In genomic region chr19:30719189-30719990, GRCh38 we compare ENCODE assay signal across 8 cellular contexts.
DNase-seq lines count a peak whose midpoint lies in the region; ATAC-seq and TF ChIP-seq lines count a peak whose summit lies in the region.

No MANE protein-coding gene starts in this region.

- H3K27me3 ChIP-seq in WERI-Rb-1 (ENCODE audit: insufficient read depth, low read depth, severe bottlenecking): no peaks in the 10 kb centered on the region

- TF ChIP-seq CTCF in AG04449 (IDR thresholded peaks at IDR 0.05; ENCODE audit: insufficient read depth, low read length, missing control alignments) (no peak), WERI-Rb-1 (IDR thresholded peaks at IDR 0.05; ENCODE audit: low read depth, low read length) (no peak; the same call in 1 of the 2 replicates), foreskin fibroblast (IDR thresholded peaks at IDR 0.05; ENCODE audit: low read depth, low read length) (no peak), natural killer cell (IDR thresholded peaks at IDR 0.05) (no peak)

- peaks cover 0 to 16% of the 10 kb centered on the region in 2 donors for H3K27me3 Mint-ChIP-seq in natural killer cell (ENCODE audit: low read depth in 2 of 2)

- H3K9me3 Mint-ChIP-seq in natural killer cell: no peaks in the 10 kb centered on the region

- intact Hi-C loops in natural killer cell (cut with micrococcal nuclease): no loop called here

- H3K9me3 ChIP-seq in WERI-Rb-1 (ENCODE audit: severe bottlenecking): no peaks in the 10 kb centered on the region

- H3K27ac Mint-ChIP-seq in natural killer cell: no peak overlapping the region

- H3K36me3 Mint-ChIP-seq in natural killer cell: no peaks in the 10 kb centered on the region

- CTCF ChIA-PET in AG04449 (lab: Yijun Ruan, JAX): interaction anchor here (0.7 to 1.3 kb wide), 2 partner anchors 1506 to 1850 kb away, joined by 3 read pairs; no protein-coding TSS in a partner anchor

- ATAC-seq in GM19372 (IDR thresholded peaks at IDR 0.05; ENCODE audit: low read depth, unreplicated experiment) (peak; percentile 46), natural killer cell (peak in 1 of 3 donors; percentile 42), GM18909 (IDR thresholded peaks at IDR 0.05; ENCODE audit: poor library complexity, unreplicated experiment) (no peak)

- peak overlapping the region; percentile 63 for H3K4me3 Mint-ChIP-seq in natural killer cell

- H3K4me3 ChIP-seq in AG04449 (ENCODE audit: low read depth, low read length): peak overlapping the region; percentile 60
- H3K4me3 ChIP-seq in WERI-Rb-1 (ENCODE audit: low read depth, low read length): peak overlapping the region; percentile 67
- H3K4me3 ChIP-seq in foreskin fibroblast (ENCODE audit: low read depth in 1 of 2, low read length in 2 of 2): peak overlapping the region; percentile 62 to 75

- peaks cover 4 to 15% of the 10 kb centered on the region in 2 donors for H3K4me1 Mint-ChIP-seq in natural killer cell

- peak overlapping the region; percentile 79 for H3K27ac ChIP-seq in WERI-Rb-1

- no peaks in the 10 kb centered on the region for H3K36me3 ChIP-seq in WERI-Rb-1

- DNase-seq in AG04449 (ENCODE audit: low read depth, low spot score) (no peak), WERI-Rb-1 (peak; percentile 73), foreskin fibroblast (peak; percentile 12 to 52), natural killer cell (no peak), middle frontal gyrus (ENCODE audit: extremely low spot score, low spot score) (no peak), kidney glomerular epithelial cell (lab: John Stamatoyannopoulos, UW) (no peak)

- POLR2A ChIA-PET in AG04449 (lab: Yijun Ruan, JAX): no interaction called here

Comparison
In these comparisons a context has a peak if more than half of its experiments do, and no peak if none do; other contexts are left out.
1. DNase-seq: peak in WERI-Rb-1 (single experiment) and foreskin fibroblast (2 of 2); none in AG04449 (single experiment), natural killer cell (single experiment), middle frontal gyrus (single experiment) and kidney glomerular epithelial cell (single experiment).
2. Peak in every context shown above with its lines, with median percentiles within 50 percentile points of each other: H3K4me3 ChIP-seq.